Comparison of ENCODE assay signal across 1 cellular context in the genomic region with DNA sequence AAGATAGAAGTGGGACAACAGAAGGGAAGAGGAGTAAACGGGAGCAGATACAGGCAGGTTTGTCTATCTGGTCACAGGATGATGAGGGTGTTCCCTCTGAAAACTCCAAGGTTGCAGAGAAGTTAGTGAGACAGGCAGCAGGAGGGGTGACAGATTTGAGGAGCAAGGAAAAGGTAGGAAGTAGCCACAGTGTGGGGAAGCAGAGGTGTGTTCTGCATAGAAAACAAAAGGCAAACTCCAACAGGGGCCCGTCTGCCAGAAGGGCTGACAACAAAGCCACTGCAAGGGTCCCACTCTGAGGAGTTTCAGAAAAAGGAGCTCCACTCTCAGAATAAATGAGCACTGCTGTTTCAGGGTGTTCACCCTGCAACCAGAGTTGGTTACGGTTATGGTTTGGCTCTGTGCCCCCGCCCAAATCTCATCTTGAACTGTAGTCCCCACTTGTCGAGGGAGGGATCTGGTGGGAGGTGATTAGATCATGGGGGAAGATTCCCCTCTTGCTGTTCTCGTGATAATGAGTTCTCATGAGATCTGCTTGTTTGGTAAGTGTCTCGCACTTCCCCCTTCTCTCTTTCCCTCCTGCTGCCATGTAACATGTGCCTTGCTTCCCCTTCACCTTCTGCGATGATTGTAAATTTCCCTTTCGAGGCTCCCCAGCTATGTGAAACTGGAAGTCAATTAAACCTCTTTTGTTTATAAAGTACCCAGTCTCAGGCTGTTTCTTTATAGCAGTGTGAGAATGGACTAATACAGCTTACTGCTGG.
A peak's percentile ranks its signal among the peaks of the same experiment; 100 is the strongest.
TF ChIP-seq lines count a peak whose summit lies in the region.

No MANE protein-coding gene starts in this region.

TF ChIP-seq in HEK293, 187 proteins besides CTCF, POLR2A, EP300 and RAD21 (continued from another document):
- TF ChIP-seq, protein P1, sequence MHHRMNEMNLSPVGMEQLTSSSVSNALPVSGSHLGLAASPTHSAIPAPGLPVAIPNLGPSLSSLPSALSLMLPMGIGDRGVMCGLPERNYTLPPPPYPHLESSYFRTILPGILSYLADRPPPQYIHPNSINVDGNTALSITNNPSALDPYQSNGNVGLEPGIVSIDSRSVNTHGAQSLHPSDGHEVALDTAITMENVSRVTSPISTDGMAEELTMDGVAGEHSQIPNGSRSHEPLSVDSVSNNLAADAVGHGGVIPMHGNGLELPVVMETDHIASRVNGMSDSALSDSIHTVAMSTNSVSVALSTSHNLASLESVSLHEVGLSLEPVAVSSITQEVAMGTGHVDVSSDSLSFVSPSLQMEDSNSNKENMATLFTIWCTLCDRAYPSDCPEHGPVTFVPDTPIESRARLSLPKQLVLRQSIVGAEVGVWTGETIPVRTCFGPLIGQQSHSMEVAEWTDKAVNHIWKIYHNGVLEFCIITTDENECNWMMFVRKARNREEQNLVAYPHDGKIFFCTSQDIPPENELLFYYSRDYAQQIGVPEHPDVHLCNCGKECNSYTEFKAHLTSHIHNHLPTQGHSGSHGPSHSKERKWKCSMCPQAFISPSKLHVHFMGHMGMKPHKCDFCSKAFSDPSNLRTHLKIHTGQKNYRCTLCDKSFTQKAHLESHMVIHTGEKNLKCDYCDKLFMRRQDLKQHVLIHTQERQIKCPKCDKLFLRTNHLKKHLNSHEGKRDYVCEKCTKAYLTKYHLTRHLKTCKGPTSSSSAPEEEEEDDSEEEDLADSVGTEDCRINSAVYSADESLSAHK (tag by site-specific recombination; IDR thresholded peaks at IDR 0.05), result peak; percentile 74; the same call in 1 of the 2 replicates
- TF ChIP-seq ZNF121 (tag by site-specific recombination; IDR thresholded peaks at IDR 0.05), result no peak
- TF ChIP-seq, protein P2, sequence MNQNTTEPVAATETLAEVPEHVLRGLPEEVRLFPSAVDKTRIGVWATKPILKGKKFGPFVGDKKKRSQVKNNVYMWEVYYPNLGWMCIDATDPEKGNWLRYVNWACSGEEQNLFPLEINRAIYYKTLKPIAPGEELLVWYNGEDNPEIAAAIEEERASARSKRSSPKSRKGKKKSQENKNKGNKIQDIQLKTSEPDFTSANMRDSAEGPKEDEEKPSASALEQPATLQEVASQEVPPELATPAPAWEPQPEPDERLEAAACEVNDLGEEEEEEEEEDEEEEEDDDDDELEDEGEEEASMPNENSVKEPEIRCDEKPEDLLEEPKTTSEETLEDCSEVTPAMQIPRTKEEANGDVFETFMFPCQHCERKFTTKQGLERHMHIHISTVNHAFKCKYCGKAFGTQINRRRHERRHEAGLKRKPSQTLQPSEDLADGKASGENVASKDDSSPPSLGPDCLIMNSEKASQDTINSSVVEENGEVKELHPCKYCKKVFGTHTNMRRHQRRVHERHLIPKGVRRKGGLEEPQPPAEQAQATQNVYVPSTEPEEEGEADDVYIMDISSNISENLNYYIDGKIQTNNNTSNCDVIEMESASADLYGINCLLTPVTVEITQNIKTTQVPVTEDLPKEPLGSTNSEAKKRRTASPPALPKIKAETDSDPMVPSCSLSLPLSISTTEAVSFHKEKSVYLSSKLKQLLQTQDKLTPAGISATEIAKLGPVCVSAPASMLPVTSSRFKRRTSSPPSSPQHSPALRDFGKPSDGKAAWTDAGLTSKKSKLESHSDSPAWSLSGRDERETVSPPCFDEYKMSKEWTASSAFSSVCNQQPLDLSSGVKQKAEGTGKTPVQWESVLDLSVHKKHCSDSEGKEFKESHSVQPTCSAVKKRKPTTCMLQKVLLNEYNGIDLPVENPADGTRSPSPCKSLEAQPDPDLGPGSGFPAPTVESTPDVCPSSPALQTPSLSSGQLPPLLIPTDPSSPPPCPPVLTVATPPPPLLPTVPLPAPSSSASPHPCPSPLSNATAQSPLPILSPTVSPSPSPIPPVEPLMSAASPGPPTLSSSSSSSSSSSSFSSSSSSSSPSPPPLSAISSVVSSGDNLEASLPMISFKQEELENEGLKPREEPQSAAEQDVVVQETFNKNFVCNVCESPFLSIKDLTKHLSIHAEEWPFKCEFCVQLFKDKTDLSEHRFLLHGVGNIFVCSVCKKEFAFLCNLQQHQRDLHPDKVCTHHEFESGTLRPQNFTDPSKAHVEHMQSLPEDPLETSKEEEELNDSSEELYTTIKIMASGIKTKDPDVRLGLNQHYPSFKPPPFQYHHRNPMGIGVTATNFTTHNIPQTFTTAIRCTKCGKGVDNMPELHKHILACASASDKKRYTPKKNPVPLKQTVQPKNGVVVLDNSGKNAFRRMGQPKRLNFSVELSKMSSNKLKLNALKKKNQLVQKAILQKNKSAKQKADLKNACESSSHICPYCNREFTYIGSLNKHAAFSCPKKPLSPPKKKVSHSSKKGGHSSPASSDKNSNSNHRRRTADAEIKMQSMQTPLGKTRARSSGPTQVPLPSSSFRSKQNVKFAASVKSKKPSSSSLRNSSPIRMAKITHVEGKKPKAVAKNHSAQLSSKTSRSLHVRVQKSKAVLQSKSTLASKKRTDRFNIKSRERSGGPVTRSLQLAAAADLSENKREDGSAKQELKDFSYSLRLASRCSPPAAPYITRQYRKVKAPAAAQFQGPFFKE (tag by site-specific recombination; IDR thresholded peaks at IDR 0.05; ENCODE audit: borderline replicate concordance), result no peak
- no peak for TF ChIP-seq ZNF768 (tag by site-specific recombination; IDR thresholded peaks at IDR 0.05)
- 0 out of 2 replicates have a peak, but pooled peaks have one; percentile 25 for TF ChIP-seq ZFHX2 (tag by site-specific recombination; conservative IDR thresholded peaks at IDR 0.05)
- no peak for TF ChIP-seq ZNF239 (tag by site-specific recombination; IDR thresholded peaks at IDR 0.05)
- no peak for TF ChIP-seq KLF1 (tag by site-specific recombination; IDR thresholded peaks at IDR 0.05)
- no peak for TF ChIP-seq ZNF133 (tag by site-specific recombination; IDR thresholded peaks at IDR 0.05)
- no peak for TF ChIP-seq ZNF211 (tag by site-specific recombination; IDR thresholded peaks at IDR 0.05; ENCODE audit: low read depth)
- TF ChIP-seq ZBTB48 (tag by site-specific recombination; IDR thresholded peaks at IDR 0.05), result no peak
- TF ChIP-seq TRIM28 (IDR thresholded peaks at IDR 0.05; ENCODE audit: borderline replicate concordance, low read length), result no peak
- no peak for TF ChIP-seq KLF16 (tag by site-specific recombination; IDR thresholded peaks at IDR 0.05)
- no peak for TF ChIP-seq ZNF600 (tag by site-specific recombination; IDR thresholded peaks at IDR 0.05)
- TF ChIP-seq, protein P3, sequence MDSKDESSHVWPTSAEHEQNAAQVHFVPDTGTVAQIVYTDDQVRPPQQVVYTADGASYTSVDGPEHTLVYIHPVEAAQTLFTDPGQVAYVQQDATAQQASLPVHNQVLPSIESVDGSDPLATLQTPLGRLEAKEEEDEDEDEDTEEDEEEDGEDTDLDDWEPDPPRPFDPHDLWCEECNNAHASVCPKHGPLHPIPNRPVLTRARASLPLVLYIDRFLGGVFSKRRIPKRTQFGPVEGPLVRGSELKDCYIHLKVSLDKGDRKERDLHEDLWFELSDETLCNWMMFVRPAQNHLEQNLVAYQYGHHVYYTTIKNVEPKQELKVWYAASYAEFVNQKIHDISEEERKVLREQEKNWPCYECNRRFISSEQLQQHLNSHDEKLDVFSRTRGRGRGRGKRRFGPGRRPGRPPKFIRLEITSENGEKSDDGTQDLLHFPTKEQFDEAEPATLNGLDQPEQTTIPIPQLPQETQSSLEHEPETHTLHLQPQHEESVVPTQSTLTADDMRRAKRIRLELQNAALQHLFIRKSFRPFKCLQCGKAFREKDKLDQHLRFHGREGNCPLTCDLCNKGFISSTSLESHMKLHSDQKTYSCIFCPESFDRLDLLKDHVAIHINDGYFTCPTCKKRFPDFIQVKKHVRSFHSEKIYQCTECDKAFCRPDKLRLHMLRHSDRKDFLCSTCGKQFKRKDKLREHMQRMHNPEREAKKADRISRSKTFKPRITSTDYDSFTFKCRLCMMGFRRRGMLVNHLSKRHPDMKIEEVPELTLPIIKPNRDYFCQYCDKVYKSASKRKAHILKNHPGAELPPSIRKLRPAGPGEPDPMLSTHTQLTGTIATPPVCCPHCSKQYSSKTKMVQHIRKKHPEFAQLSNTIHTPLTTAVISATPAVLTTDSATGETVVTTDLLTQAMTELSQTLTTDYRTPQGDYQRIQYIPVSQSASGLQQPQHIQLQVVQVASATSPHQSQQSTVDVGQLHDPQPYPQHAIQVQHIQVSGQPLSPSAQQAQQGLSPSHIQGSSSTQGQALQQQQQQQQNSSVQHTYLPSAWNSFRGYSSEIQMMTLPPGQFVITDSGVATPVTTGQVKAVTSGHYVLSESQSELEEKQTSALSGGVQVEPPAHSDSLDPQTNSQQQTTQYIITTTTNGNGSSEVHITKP (tag by site-specific recombination; IDR thresholded peaks at IDR 0.05), result peak; percentile 32
- TF ChIP-seq GLI2 (tag by site-specific recombination; IDR thresholded peaks at IDR 0.05; ENCODE audit: borderline replicate concordance, low read depth), result no peak
- TF ChIP-seq ZIC2 (tag by site-specific recombination; IDR thresholded peaks at IDR 0.05), result no peak
- TF ChIP-seq ZNF175 (tag by site-specific recombination; IDR thresholded peaks at IDR 0.05), result no peak
